Comparison of ENCODE assay signal across 15 cellular contexts in genomic region chr12:65670775-65671174, GRCh38.
DNase-seq lines count a peak whose midpoint lies in the region; TF ChIP-seq lines count a peak whose summit lies in the region.
"Had no signal": no experiment of that assay in that cellular context is flagged by ENCODE, and none has a peak within 500 bp of the region (broad histone marks: within the 10 kb centered on the region; RNA-seq: fewer than 3 reads in every experiment).

No MANE protein-coding gene starts in this region.

- H2AFZ ChIP-seq in SK-N-SH (ENCODE audit: low read depth), result no peak overlapping the region; the same call in 1 of the 2 replicates
- no peak overlapping the region for H2AFZ ChIP-seq in hepatocyte

- no peak for TF ChIP-seq RAD21 in SK-N-SH (IDR thresholded peaks at IDR 0.05; ENCODE audit: low read length)

- POLR2A ChIA-PET in SK-N-SH (lab: Yijun Ruan, JAX), result no interaction called here

- H3K79me2 ChIP-seq in SK-N-SH (ENCODE audit: insufficient read depth), result no peaks in the 10 kb centered on the region
- no peaks in the 10 kb centered on the region for H3K79me2 ChIP-seq in hepatocyte

- peaks cover 0 to 48% of the 10 kb centered on the region in 2 experiments; a peak in 3 of 4 replicates for H3K4me1 ChIP-seq in SK-N-SH (ENCODE audit: control insufficient read depth in 1 of 2, insufficient read depth in 2 of 2, low read depth in 1 of 2, low read length in 1 of 2)
- H3K4me1 ChIP-seq in hepatocyte (ENCODE audit: insufficient read depth), result no peaks in the 10 kb centered on the region
- H3K4me1 ChIP-seq: stomach had no signal

- peak overlapping the region; percentile 16 for H3K9ac ChIP-seq in SK-N-SH

- peak overlapping the region; percentile 12; the same call in 1 of the 2 replicates for H3K4me2 ChIP-seq in SK-N-SH
- no peak overlapping the region for H3K4me2 ChIP-seq in hepatocyte

- 5% methylated on average over 3 of the region's 3 CpGs for WGBS in SK-N-SH (ENCODE audit: low lambda C conversion rate)
- WGBS in hepatocyte (ENCODE audit: low lambda C conversion rate, missing lambda C conversion rate), result 65% methylated on average over 3 of the region's 3 CpGs

- no peaks in the 10 kb centered on the region for H4K20me1 ChIP-seq in SK-N-SH (ENCODE audit: insufficient read depth)
- no peaks in the 10 kb centered on the region for H4K20me1 ChIP-seq in hepatocyte (ENCODE audit: insufficient read depth, poor library complexity, severe bottlenecking)

- peak overlapping the region; percentile 68 to 94; a peak in 3 of 4 replicates for H3K27ac ChIP-seq in SK-N-SH (ENCODE audit: low read depth in 2 of 2, low read length in 1 of 2)
- H3K27ac ChIP-seq in hepatocyte, result no peak overlapping the region
- H3K27ac ChIP-seq: stomach had no signal

- H3K36me3 ChIP-seq in SK-N-SH (replicated peaks in 1 of 2; ENCODE audit: control insufficient read depth in 1 of 2, insufficient read depth in 2 of 2, low read length in 1 of 2) (no peaks in the 10 kb centered on the region), hepatocyte (replicated peaks; ENCODE audit: insufficient read depth, low read depth) (no peaks in the 10 kb centered on the region)
- H3K36me3 ChIP-seq: stomach had no signal

- peak; percentile 54 to 96; a peak in 3 of 4 replicates for TF ChIP-seq EP300 in SK-N-SH (IDR thresholded peaks at IDR 0.05; ENCODE audit: borderline replicate concordance in 1 of 2, low read depth in 1 of 2, low read length in 1 of 2)

- H3K27me3 ChIP-seq in SK-N-SH (ENCODE audit: insufficient read depth) (no peaks in the 10 kb centered on the region), hepatocyte (no peaks in the 10 kb centered on the region)
- H3K27me3 ChIP-seq: stomach had no signal

- CTCF ChIA-PET in SK-N-SH (lab: Yijun Ruan, JAX), result no interaction called here

- peaks cover 45% of the 10 kb centered on the region for H3F3A ChIP-seq in SK-N-SH (replicated peaks; ENCODE audit: insufficient read depth)

- no peaks in the 10 kb centered on the region for H3K9me2 ChIP-seq in SK-N-SH
- no peaks in the 10 kb centered on the region for H3K9me2 ChIP-seq in hepatocyte (replicated peaks; ENCODE audit: insufficient read depth)

- DNase-seq in A172 (ENCODE audit: low spot score) (peak; percentile 34), H4 (ENCODE audit: low spot score) (peak; percentile 14), SK-N-SH (no peak), fibroblast of the aortic adventitia (ENCODE audit: low read depth) (peak; percentile 75), NCI-H1436 treated with DMSO at 0.1 percent for 48 hours (lab: John Stamatoyannopoulos, UW) (no peak), hepatocyte (ENCODE audit: low spot score) (no peak), UCSD-AML1 (lab: John Stamatoyannopoulos, UW; ENCODE audit: unreplicated experiment) (no peak), NCI-H2171 treated with DMSO at 0.1 percent for 48 hours (lab: John Stamatoyannopoulos, UW) (no peak)
- DNase-seq: GF-D8; naive thymus-derived CD8-positive, alpha-beta T cell; NCI-H2081; NCI-H69; stomach; SW 1271 had no signal

- H3K4me3 ChIP-seq in SK-N-SH (ENCODE audit: low read depth in 2 of 2, low read length in 1 of 2) (no peak overlapping the region), fibroblast of the aortic adventitia (ENCODE audit: low read depth, low read length) (no peak overlapping the region), hepatocyte (no peak overlapping the region)
- H3K4me3 ChIP-seq: lung, stomach had no signal

- no peak for TF ChIP-seq CTCF in SK-N-SH (IDR thresholded peaks at IDR 0.05)
- no peak for TF ChIP-seq CTCF in fibroblast of the aortic adventitia (IDR thresholded peaks at IDR 0.05; ENCODE audit: insufficient read depth, low read length)
- no peak for TF ChIP-seq CTCF in hepatocyte (IDR thresholded peaks at IDR 0.05; ENCODE audit: poor library complexity)

- no peaks in the 10 kb centered on the region for H3K9me3 ChIP-seq in SK-N-SH
- H3K9me3 ChIP-seq in hepatocyte (ENCODE audit: low read depth), result no peaks in the 10 kb centered on the region
- H3K9me3 ChIP-seq: stomach had no signal

TF ChIP-seq in SK-N-SH, 30 proteins besides CTCF, POLR2A, EP300 and RAD21:
- TF ChIP-seq JUND (IDR thresholded peaks at IDR 0.05) (peak; percentile 82), PBX3 (IDR thresholded peaks at IDR 0.05) (peak; percentile 90), TAF1 (IDR thresholded peaks at IDR 0.05; ENCODE audit: borderline replicate concordance, low read depth, low read length) (peak; percentile 35; the same call in 1 of the 2 replicates), GABPA (IDR thresholded peaks at IDR 0.05; ENCODE audit: low read depth) (no peak), TCF12 (IDR thresholded peaks at IDR 0.05) (peak; percentile 91), MAX (IDR thresholded peaks at IDR 0.05; ENCODE audit: low read depth) (no peak; the same call in 1 of the 2 replicates), POLR2AphosphoS5 (IDR thresholded peaks at IDR 0.05; ENCODE audit: low read depth, low read length) (peak; percentile 71; the same call in 1 of the 2 replicates), MXI1 (IDR thresholded peaks at IDR 0.05; ENCODE audit: low read depth, low read length) (no peak), FOXM1 (IDR thresholded peaks at IDR 0.05; ENCODE audit: low read depth) (peak; percentile 92), TEAD4 (IDR thresholded peaks at IDR 0.05; ENCODE audit: borderline replicate concordance, insufficient read depth) (peak; percentile 86), MEF2A (IDR thresholded peaks at IDR 0.05; ENCODE audit: borderline replicate concordance, low read depth) (peak; percentile 41; the same call in 1 of the 2 replicates), FOSL2 (IDR thresholded peaks at IDR 0.05; ENCODE audit: borderline replicate concordance, low read depth) (peak; percentile 69; the same call in 1 of the 2 replicates), RXRA (IDR thresholded peaks at IDR 0.05; ENCODE audit: borderline replicate concordance, low read depth) (no peak), NFIC (IDR thresholded peaks at IDR 0.05; ENCODE audit: borderline replicate concordance) (peak; percentile 73; the same call in 1 of the 2 replicates)

Comparison
In these comparisons a context has a peak if more than half of its experiments do, and no peak if none do; other contexts are left out.
1. DNase-seq: peak in A172 (single experiment), H4 (single experiment) and fibroblast of the aortic adventitia (single experiment); none in SK-N-SH (single experiment), NCI-H1436 treated with DMSO at 0.1 percent for 48 hours (single experiment), hepatocyte (single experiment), UCSD-AML1 (single experiment) and NCI-H2171 treated with DMSO at 0.1 percent for 48 hours (single experiment).